ENCODE assay signal across 17 cellular contexts in genomic region chr9:136839229-136840139, GRCh38. TPM values are rescaled to one million over a fixed set of nuclear protein-coding genes. Genes with fewer than 3 reads are reported as not detected.
DNase-seq lines count a peak whose midpoint lies in the region; ATAC-seq and TF ChIP-seq lines count a peak whose summit lies in the region.
"Had no signal": no experiment of that assay in that cellular context is flagged by ENCODE, and none has a peak within 500 bp of the region (broad histone marks: within the 10 kb centered on the region; RNA-seq: fewer than 3 reads in every experiment).

No MANE protein-coding gene starts in this region.

- ATAC-seq in HCT116 = no peak
- ATAC-seq in foreskin keratinocyte = no peak
- ATAC-seq: left lobe of liver; naive thymus-derived CD4-positive, alpha-beta T cell had no signal

- no peak for TF ChIP-seq RAD21 in HCT116 (IDR thresholded peaks at IDR 0.05; ENCODE audit: low read depth)

- H3K4me1 Mint-ChIP-seq in neural progenitor cell = peaks cover 23% of the 10 kb centered on the region
- no peaks in the 10 kb centered on the region for H3K4me1 Mint-ChIP-seq in endothelial cell (ENCODE audit: unreplicated experiment)

- H3K4me3 Mint-ChIP-seq in neural progenitor cell (peak overlapping the region; percentile 70), endothelial cell (ENCODE audit: unreplicated experiment) (no peak overlapping the region)

- no peak for TF ChIP-seq POLR2A in HCT116 (IDR thresholded peaks at IDR 0.05; ENCODE audit: borderline replicate concordance, extremely low read depth, insufficient read depth, insufficient read length)

- peaks cover 29% of the 10 kb centered on the region for H3F3A ChIP-seq in neural progenitor cell (ENCODE audit: low read depth)

- no peak overlapping the region for H3K9ac ChIP-seq in HCT116 (ENCODE audit: low read length)
- no peak overlapping the region for H3K9ac ChIP-seq in neural progenitor cell

- no peak for TF ChIP-seq CTCF in HCT116 (IDR thresholded peaks at IDR 0.05 in 2 of 3, conservative IDR thresholded peaks at IDR 0.05 in 1 of 3; ENCODE audit: borderline replicate concordance in 1 of 3, insufficient read depth in 1 of 3, low read depth in 2 of 3, low read length in 2 of 3)
- no peak for TF ChIP-seq CTCF in VCaP (conservative IDR thresholded peaks at IDR 0.05)
- TF ChIP-seq CTCF in neural progenitor cell (IDR thresholded peaks at IDR 0.05) = no peak
- no peak for TF ChIP-seq CTCF in foreskin keratinocyte (conservative IDR thresholded peaks at IDR 0.05)
- no peak for TF ChIP-seq CTCF in endothelial cell (IDR thresholded peaks at IDR 0.05; ENCODE audit: unreplicated experiment)

- no peaks in the 10 kb centered on the region for H3K36me3 Mint-ChIP-seq in neural progenitor cell
- H3K36me3 Mint-ChIP-seq in endothelial cell (ENCODE audit: low read depth, unreplicated experiment) = peaks cover 4% of the 10 kb centered on the region

- H4K20me1 ChIP-seq in HCT116 (ENCODE audit: insufficient read depth) (no peaks in the 10 kb centered on the region), neural progenitor cell (ENCODE audit: low read depth) (peaks cover 40% of the 10 kb centered on the region)

- H3K36me3 ChIP-seq in HCT116 (ENCODE audit: control insufficient read depth in 1 of 2, insufficient read depth in 2 of 2, low read length in 2 of 2) (no peaks in the 10 kb centered on the region), neural progenitor cell (no peaks in the 10 kb centered on the region)

- H2AFZ ChIP-seq in HCT116 (ENCODE audit: low read depth, low read length, poor library complexity, severe bottlenecking) (no peak overlapping the region), neural progenitor cell (replicated peaks) (no peak overlapping the region)

- H3K27me3 ChIP-seq in HCT116 (ENCODE audit: insufficient read depth, low read length) (no peaks in the 10 kb centered on the region), neural progenitor cell (no peaks in the 10 kb centered on the region), foreskin keratinocyte (peaks cover 16% of the 10 kb centered on the region)
- H3K27me3 ChIP-seq: Peyer's patch had no signal

- no peaks in the 10 kb centered on the region for H3K9me3 ChIP-seq in HCT116 (ENCODE audit: control insufficient read depth in 1 of 2, insufficient read depth in 1 of 2, low read depth in 1 of 2, low read length in 2 of 2)
- no peaks in the 10 kb centered on the region for H3K9me3 ChIP-seq in neural progenitor cell (ENCODE audit: low read depth)
- H3K9me3 ChIP-seq: esophagus muscularis mucosa, Peyer's patch, sigmoid colon had no signal

- no peak overlapping the region for H3K4me3 ChIP-seq in HCT116 (replicated peaks in 1 of 2; ENCODE audit: low read depth in 1 of 2, low read length in 2 of 2)
- no peak overlapping the region for H3K4me3 ChIP-seq in neural progenitor cell
- H3K4me3 ChIP-seq: coronary artery, esophagus muscularis mucosa, sigmoid colon had no signal

- H3K9me3 Mint-ChIP-seq in neural progenitor cell (no peaks in the 10 kb centered on the region), endothelial cell (ENCODE audit: unreplicated experiment) (no peaks in the 10 kb centered on the region)
- H3K9me3 Mint-ChIP-seq: HFFc6; naive thymus-derived CD4-positive, alpha-beta T cell had no signal

- intact Hi-C loops in HCT116 (cut with micrococcal nuclease) = loop anchor here (5.0 to 10.0 kb wide), 2 partner anchors 105 to 198 kb away; partner anchors contain the start of genes C8G and FBXW5

- no peaks in the 10 kb centered on the region for H3K9me2 ChIP-seq in HCT116 (ENCODE audit: insufficient read depth)

- H3K27ac ChIP-seq in HCT116 (ENCODE audit: low read depth, low read length) (peak overlapping the region; percentile 70; the same call in 1 of the 2 replicates), VCaP (peak overlapping the region; percentile 66), neural progenitor cell (peak overlapping the region; percentile 74), foreskin keratinocyte (no peak overlapping the region)
- H3K27ac ChIP-seq: coronary artery, esophagus muscularis mucosa had no signal

- RAD21 ChIA-PET in HCT116 (lab: Charles Lee; ENCODE audit: low non-redundant PET in 1 of 2, low total read pairs in 2 of 2, uncharacterized antibody in 2 of 2, unreplicated experiment in 2 of 2) = no interaction called here

- H3K4me1 ChIP-seq in HCT116 (ENCODE audit: control insufficient read depth in 1 of 2, insufficient read depth in 2 of 2, low read length in 2 of 2) (peaks cover 29 to 39% of the 10 kb centered on the region in 2 experiments), neural progenitor cell (peaks cover 23% of the 10 kb centered on the region), foreskin keratinocyte (no peaks in the 10 kb centered on the region)

- H3K27ac Mint-ChIP-seq in neural progenitor cell = peak overlapping the region; percentile 96
- no peak overlapping the region for H3K27ac Mint-ChIP-seq in endothelial cell (ENCODE audit: unreplicated experiment)
- H3K27ac Mint-ChIP-seq: HFFc6 had no signal

- no TSS peak for BruUV-seq in HCT116 (replicated peaks; lab: Mats Ljungman, UMichigan)

- CTCF ChIA-PET in HCT116 (lab: Charles Lee) = interaction anchor here (0.5 to 1.0 kb wide), 2 partner anchors 62 to 152 kb away, joined by 3 to 4 read pairs; no protein-coding TSS in a partner anchor

- DNase-seq in HCT116 (ENCODE audit: low read depth, low spot score) (no peak), neural progenitor cell (ENCODE audit: low spot score) (no peak), NCI-H1105 (lab: John Stamatoyannopoulos, UW) (no peak), foreskin keratinocyte (no peak), endothelial cell (ENCODE audit: low spot score) (no peak)
- DNase-seq: activated CD4-positive, alpha-beta T cell treated with anti-CD3 and anti-CD28 coated beads for 1 hour; HFFc6; naive thymus-derived CD4-positive, alpha-beta T cell; NCI-H1694; NCI-H510A treated with DMSO at 0.1 percent for 48 hours; sigmoid colon; stimulated activated naive CD4-positive, alpha-beta T cell had no signal

- H3K27me3 Mint-ChIP-seq in neural progenitor cell (ENCODE audit: insufficient read depth, low read depth) (peaks cover 14% of the 10 kb centered on the region), endothelial cell (ENCODE audit: unreplicated experiment) (peaks cover 6% of the 10 kb centered on the region)
- H3K27me3 Mint-ChIP-seq: naive thymus-derived CD4-positive, alpha-beta T cell had no signal

- POLR2A ChIA-PET in HCT116 (lab: Charles Lee) = no interaction called here

- no peak overlapping the region for H3K4me2 ChIP-seq in HCT116 (ENCODE audit: low read length)
- no peak overlapping the region for H3K4me2 ChIP-seq in neural progenitor cell

- H3K79me2 ChIP-seq in HCT116 (ENCODE audit: insufficient read depth, low read length) = no peaks in the 10 kb centered on the region
- H3K79me2 ChIP-seq in neural progenitor cell (ENCODE audit: low read depth) = no peaks in the 10 kb centered on the region

TF ChIP-seq in HCT116, 20 proteins besides CTCF, POLR2A, EP300 and RAD21:
- TF ChIP-seq ZBTB33 (IDR thresholded peaks at IDR 0.05; ENCODE audit: extremely low read depth, insufficient replicate concordance, low read length) (no peak), EZH2phosphoT487 (IDR thresholded peaks at IDR 0.05; ENCODE audit: borderline replicate concordance) (no peak), EZH2 (IDR thresholded peaks at IDR 0.05) (no peak)

RNA-seq across cellular contexts. Expression of gene AJM1, which starts 2.8 kb away (rescaled TPM):
- total RNA-seq in HCT116 (2021; ENCODE audit: unreplicated experiment) = 7.1 TPM
- polyA plus RNA-seq in HCT116 (2012) = 3.8 and 4.0 TPM in 2 replicates
- total RNA-seq in neural progenitor cell (ENCODE audit: low replicate concordance) = 0.77 TPM in 1 of 2 replicates, not detected in the other
- total RNA-seq in foreskin keratinocyte = 0.42 and 0.71 TPM in 2 replicates
- polyA plus RNA-seq in foreskin keratinocyte = 0.33 and 0.54 TPM in 2 replicates
- total RNA-seq in endothelial cell (ENCODE audit: unreplicated experiment) = 0.80 TPM

RNA-seq across cellular contexts. Expression of gene PHPT1, which starts 9.7 kb away (rescaled TPM):
- total RNA-seq in HCT116 (2021; ENCODE audit: unreplicated experiment) (148 TPM), neural progenitor cell (ENCODE audit: low replicate concordance) (58.8 and 110 TPM in 2 replicates), foreskin keratinocyte (109 and 158 TPM in 2 replicates), endothelial cell (ENCODE audit: unreplicated experiment) (134 TPM)
- 165 and 168 TPM in 2 replicates for polyA plus RNA-seq in HCT116 (2012)
- 156 and 253 TPM in 2 replicates for polyA plus RNA-seq in foreskin keratinocyte

RNA-seq across cellular contexts. Expression of gene MAMDC4, which starts 12.7 kb away (rescaled TPM):
- total RNA-seq in HCT116 (2021; ENCODE audit: unreplicated experiment) = 17.3 TPM
- polyA plus RNA-seq in HCT116 (2012) = 8.0 and 9.5 TPM in 2 replicates
- 2.6 and 8.3 TPM in 2 replicates for total RNA-seq in neural progenitor cell (ENCODE audit: low replicate concordance)
- 3.5 and 3.7 TPM in 2 replicates for total RNA-seq in foreskin keratinocyte
- 2.1 and 3.0 TPM in 2 replicates for polyA plus RNA-seq in foreskin keratinocyte
- 10.0 TPM for total RNA-seq in endothelial cell (ENCODE audit: unreplicated experiment)

RNA-seq across cellular contexts. Expression of gene EDF1, which starts 26.6 kb away (rescaled TPM):
- total RNA-seq in HCT116 (2021; ENCODE audit: unreplicated experiment) (311 TPM), neural progenitor cell (ENCODE audit: low replicate concordance) (269 and 293 TPM in 2 replicates), foreskin keratinocyte (382 TPM in 2 replicates), endothelial cell (ENCODE audit: unreplicated experiment) (286 TPM)
- 465 and 468 TPM in 2 replicates for polyA plus RNA-seq in HCT116 (2012)
- 506 and 584 TPM in 2 replicates for polyA plus RNA-seq in foreskin keratinocyte

RNA-seq across cellular contexts. Expression of gene RABL6, which starts 31.7 kb away (rescaled TPM):
- total RNA-seq in HCT116 (2021; ENCODE audit: unreplicated experiment) = 98.6 TPM
- polyA plus RNA-seq in HCT116 (2012) = 71.0 and 76.1 TPM in 2 replicates
- 71.2 and 148 TPM in 2 replicates for total RNA-seq in neural progenitor cell (ENCODE audit: low replicate concordance)
- 91.8 and 98.4 TPM in 2 replicates for total RNA-seq in foreskin keratinocyte
- 84.6 and 87.2 TPM in 2 replicates for polyA plus RNA-seq in foreskin keratinocyte
- 88.4 TPM for total RNA-seq in endothelial cell (ENCODE audit: unreplicated experiment)
